32 cellular contexts compared by ENCODE assay signal in genomic region chr14:90818715-90819114, GRCh38.
"Had no signal": no experiment of that assay in that cellular context is flagged by ENCODE, and none has a peak within 500 bp of the region (broad histone marks: within the 10 kb centered on the region; RNA-seq: fewer than 3 reads in every experiment).

No MANE protein-coding gene starts in this region.

- H3K36me3 ChIP-seq: adrenal gland, colonic mucosa, esophagus squamous epithelium, gastroesophageal sphincter had no signal

- H3K27me3 Mint-ChIP-seq: activated naive CD4-positive, alpha-beta T cell treated with anti-CD3 and anti-CD28 coated beads, Interleukin-2, amount 50 U/mL, for 24 hours; T-helper 17 cell had no signal

- H3K9me3 Mint-ChIP-seq: activated naive CD4-positive, alpha-beta T cell treated with anti-CD3 and anti-CD28 coated beads, Interleukin-2, amount 50 U/mL, for 24 hours had no signal

- H3K27ac ChIP-seq: adrenal gland, body of pancreas, colonic mucosa, epithelial cell of prostate, esophagus squamous epithelium, gastroesophageal sphincter, WERI-Rb-1 had no signal

- H3K27ac Mint-ChIP-seq: activated B cell treated with CpG ODN at 0.5 μM for 24 hours; activated CD8-positive, alpha-beta T cell treated with anti-CD3 and anti-CD28 coated beads for 36 hours; activated naive CD4-positive, alpha-beta T cell treated with anti-CD3 and anti-CD28 coated beads for 36 hours; activated naive CD4-positive, alpha-beta T cell treated with anti-CD3 and anti-CD28 coated beads, Interleukin-2, amount 50 U/mL, for 24 hours; activated naive CD8-positive, alpha-beta T cell treated with anti-CD3 and anti-CD28 coated beads for 36 hours; activated naive CD8-positive, alpha-beta T cell treated with anti-CD3 and anti-CD28 coated beads, Interleukin-2, amount 50 U/mL, for 24 hours; activated T-helper 2 cell treated with anti-CD3 and anti-CD28 coated beads, Interferon-gamma antibody, Interleukin-2, Interleukin-4, amounts not matched to agents 10 μg/mL and 5 μg/mL and 100 μg/mL, durations not matched to agents 14 hours and 24 hours and 36 hours; T-helper 2 cell treated with Interferon-gamma antibody and Interleukin-4, amounts not matched to agents 5 μg/mL and 100 μg/mL, for 36 hours had no signal

- ATAC-seq: activated CD4-positive, CD25-positive, alpha-beta regulatory T cell treated with anti-CD3 and anti-CD28 coated beads, Interleukin-2, amount 50 U/mL, for 24 hours; activated CD8-positive, alpha-beta T cell treated with anti-CD3 and anti-CD28 coated beads for 36 hours; activated naive CD8-positive, alpha-beta T cell treated with anti-CD3 and anti-CD28 coated beads, Interleukin-2, amount 50 U/mL, for 24 hours; activated T-cell treated with anti-CD3 and anti-CD28 coated beads, Interleukin-2, amount 50 U/mL, for 4 hours; body of pancreas; gastroesophageal sphincter; T-helper 17 cell had no signal

- H3K36me3 Mint-ChIP-seq: activated naive CD4-positive, alpha-beta T cell treated with anti-CD3 and anti-CD28 coated beads, Interleukin-2, amount 50 U/mL, for 24 hours had no signal

- H3K4me3 Mint-ChIP-seq: activated B cell treated with CpG ODN at 0.5 μM for 24 hours; activated CD8-positive, alpha-beta T cell treated with anti-CD3 and anti-CD28 coated beads for 36 hours; activated naive CD4-positive, alpha-beta T cell treated with anti-CD3 and anti-CD28 coated beads for 36 hours; activated naive CD4-positive, alpha-beta T cell treated with anti-CD3 and anti-CD28 coated beads, Interleukin-2, amount 50 U/mL, for 24 hours; activated naive CD8-positive, alpha-beta T cell treated with anti-CD3 and anti-CD28 coated beads for 36 hours; activated naive CD8-positive, alpha-beta T cell treated with anti-CD3 and anti-CD28 coated beads, Interleukin-2, amount 50 U/mL, for 24 hours; T-helper 17 cell; T-helper 2 cell treated with Interferon-gamma antibody and Interleukin-4, amounts not matched to agents 5 μg/mL and 100 μg/mL, for 36 hours had no signal

- H3K4me3 ChIP-seq: adrenal gland, body of pancreas, colonic mucosa, esophagus squamous epithelium, gastroesophageal sphincter had no signal

- DNase-seq: activated B cell treated with CpG ODN at 0.5 μM for 24 hours; activated CD4-positive, alpha-beta T cell treated with anti-CD3 and anti-CD28 coated beads for 48 hours; activated CD4-positive, alpha-beta T cell treated with anti-CD3 and anti-CD28 coated beads, Interleukin-2, amount 50 U/mL, for 1 hour; activated CD4-positive, alpha-beta T cell treated with anti-CD3 and anti-CD28 coated beads, Interleukin-2, amount 50 U/mL, for 48 hours; activated CD8-positive, alpha-beta memory T cell treated with anti-CD3 and anti-CD28 coated beads for 24 hours; activated CD8-positive, alpha-beta T cell treated with anti-CD3 and anti-CD28 coated beads for 36 hours; activated effector memory CD4-positive, alpha-beta T cell treated with anti-CD3 and anti-CD28 coated beads, Interleukin-2, amount 50 U/mL, for 16 hours; activated naive CD4-positive, alpha-beta T cell treated with anti-CD3 and anti-CD28 coated beads for 36 hours; activated naive CD8-positive, alpha-beta T cell treated with anti-CD3 and anti-CD28 coated beads for 36 hours; activated naive CD8-positive, alpha-beta T cell treated with anti-CD3 and anti-CD28 coated beads, Interleukin-2, amount 50 U/mL, for 24 hours; activated T-cell treated with anti-CD3 and anti-CD28 coated beads, Interleukin-2, amount 50 U/mL, for 4 hours; adrenal gland; amygdala; aorta; body of pancreas; caudate nucleus; colonic mucosa; effector CD8-positive, alpha-beta T cell; esophagus squamous epithelium; foreskin melanocyte; T-helper 1 cell; T-helper 17 cell; T1000; WERI-Rb-1 had no signal

- H3K4me1 ChIP-seq: colonic mucosa had no signal

- H3K27me3 ChIP-seq: adrenal gland, body of pancreas, colonic mucosa, gastroesophageal sphincter had no signal

- H3K9me3 ChIP-seq: adrenal gland, body of pancreas, colonic mucosa had no signal

- H3K4me1 Mint-ChIP-seq: activated B cell treated with CpG ODN at 0.5 μM for 24 hours had no signal

- FAIRE-seq: endometrium, endothelial cell of umbilical vein had no signal
